Comparison of ENCODE assay signal across 1 cellular context in the genomic region with DNA sequence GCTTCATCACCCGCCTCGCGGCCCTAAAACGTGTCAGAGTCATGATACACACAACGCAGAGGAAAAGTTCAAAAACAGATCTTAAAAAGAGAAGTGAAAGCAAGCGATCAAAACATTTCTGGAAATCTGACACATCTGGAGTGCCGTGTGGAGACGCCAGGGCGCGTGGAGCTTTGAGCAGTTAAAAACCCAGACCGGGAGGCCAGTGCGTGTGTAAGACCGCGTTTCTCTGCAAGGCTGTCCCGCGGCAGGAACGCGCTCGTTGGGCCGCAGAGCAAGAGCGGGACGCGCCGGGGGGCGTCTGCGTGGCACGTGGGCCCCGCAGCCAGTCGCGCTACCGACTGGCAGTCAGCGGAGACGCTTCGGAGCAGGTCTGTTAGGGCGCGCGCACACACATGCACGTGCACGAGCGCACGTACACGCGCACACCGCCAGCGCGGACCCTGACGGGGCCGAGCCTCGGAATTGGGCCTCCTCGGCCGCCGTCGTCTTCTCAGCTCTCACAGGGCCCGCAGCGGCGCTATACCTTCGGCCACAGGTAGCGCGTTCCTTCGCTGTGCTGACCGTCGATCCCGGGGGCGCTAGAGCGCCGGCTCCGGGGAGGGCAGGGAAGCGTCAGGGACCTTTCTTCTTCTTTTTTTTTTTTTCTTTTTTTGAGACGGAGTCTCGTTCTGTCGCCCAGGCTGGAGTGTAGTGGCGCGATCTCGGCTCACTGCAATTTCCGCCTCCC.
A peak's percentile ranks its signal among the peaks of the same experiment; 100 is the strongest.
TF ChIP-seq lines count a peak whose summit lies in the region.

No MANE protein-coding gene starts in this region.

TF ChIP-seq in HepG2, 621 proteins besides CTCF, POLR2A, EP300 and RAD21 (continued from another document and continues in another):
- TF ChIP-seq ATF2 (CRISPR knock-in tag; IDR thresholded peaks at IDR 0.05) (peak; percentile 61; the same call in 1 of the 2 replicates), TRIM22 (IDR thresholded peaks at IDR 0.05) (no peak), ZNF780A (CRISPR knock-in tag; IDR thresholded peaks at IDR 0.05) (no peak), ZNF232 (CRISPR knock-in tag; IDR thresholded peaks at IDR 0.05; ENCODE audit: borderline replicate concordance) (peak; percentile 95), TOE1 (CRISPR knock-in tag; IDR thresholded peaks at IDR 0.05) (no peak), ZNF788 (CRISPR knock-in tag; IDR thresholded peaks at IDR 0.05; ENCODE audit: borderline replicate concordance) (peak; percentile 79; the same call in 1 of the 2 replicates), POGZ (CRISPR knock-in tag; IDR thresholded peaks at IDR 0.05) (peak; percentile 96), PREB (CRISPR knock-in tag; IDR thresholded peaks at IDR 0.05) (no peak), ZNF605 (CRISPR knock-in tag; IDR thresholded peaks at IDR 0.05) (peak; percentile 79), RORA (CRISPR knock-in tag; IDR thresholded peaks at IDR 0.05) (no peak), SALL1 (CRISPR knock-in tag; IDR thresholded peaks at IDR 0.05) (peak; percentile 91), ZNF598 (CRISPR knock-in tag; IDR thresholded peaks at IDR 0.05; ENCODE audit: borderline replicate concordance) (peak; percentile 85; the same call in 1 of the 2 replicates), ZNF136 (CRISPR knock-in tag; IDR thresholded peaks at IDR 0.05; ENCODE audit: low read depth) (no peak), HDAC1 (CRISPR knock-in tag; IDR thresholded peaks at IDR 0.05) (peak; percentile 81), ZNF234 (CRISPR knock-in tag; conservative IDR thresholded peaks at IDR 0.05) (no peak; the same call in 1 of the 2 replicates), AFF4 (CRISPR knock-in tag; IDR thresholded peaks at IDR 0.05) (no peak), GPN1 (CRISPR knock-in tag; IDR thresholded peaks at IDR 0.05; ENCODE audit: borderline replicate concordance) (peak; percentile 53; the same call in 1 of the 2 replicates), FOXP1 (IDR thresholded peaks at IDR 0.05) (no peak), FOXP1 (CRISPR knock-in tag; IDR thresholded peaks at IDR 0.05) (0 out of 2 replicates have a peak, but pooled peaks have one; percentile 12), ISL2 (CRISPR knock-in tag; IDR thresholded peaks at IDR 0.05) (peak; percentile 71), ZSCAN12 (CRISPR knock-in tag; IDR thresholded peaks at IDR 0.05) (peak; percentile 81; the same call in 1 of the 2 replicates), PAF1 (CRISPR knock-in tag; IDR thresholded peaks at IDR 0.05) (no peak), KLF6 (CRISPR knock-in tag; IDR thresholded peaks at IDR 0.05) (peak; percentile 72), NFYC (CRISPR knock-in tag; IDR thresholded peaks at IDR 0.05) (no peak; the same call in 1 of the 2 replicates), ETV6 (CRISPR knock-in tag; conservative IDR thresholded peaks at IDR 0.05) (peak; percentile 74; the same call in 1 of the 2 replicates), CBX1 (IDR thresholded peaks at IDR 0.05; ENCODE audit: low read depth) (peak; percentile 35), ATF7-NPFF (CRISPR knock-in tag; IDR thresholded peaks at IDR 0.05; ENCODE audit: low read depth) (peak; percentile 80; the same call in 1 of the 2 replicates), ZNF777 (CRISPR knock-in tag; IDR thresholded peaks at IDR 0.05) (peak; percentile 76), ZNF251 (CRISPR knock-in tag; IDR thresholded peaks at IDR 0.05) (no peak), MXI1 (IDR thresholded peaks at IDR 0.05; ENCODE audit: borderline replicate concordance, low read depth, low read length) (peak; percentile 56; the same call in 2 of the 3 replicates), SATB2 (CRISPR knock-in tag; IDR thresholded peaks at IDR 0.05) (peak; percentile 85), RAD51 (IDR thresholded peaks at IDR 0.05; ENCODE audit: borderline replicate concordance) (no peak), SNRNP70 (IDR thresholded peaks at IDR 0.05; ENCODE audit: low read depth, low read length) (no peak), HNF4G (IDR thresholded peaks at IDR 0.05; ENCODE audit: borderline replicate concordance, low read depth, low read length) (no peak), HNF4G (CRISPR knock-in tag; IDR thresholded peaks at IDR 0.05; ENCODE audit: borderline replicate concordance, low read depth) (peak; percentile 50; the same call in 1 of the 2 replicates), ZNF44 (CRISPR knock-in tag; IDR thresholded peaks at IDR 0.05) (peak; percentile 89; the same call in 1 of the 2 replicates), SMC3 (IDR thresholded peaks at IDR 0.05; ENCODE audit: low read length) (no peak), HIVEP1 (CRISPR knock-in tag; IDR thresholded peaks at IDR 0.05) (peak; percentile 77; the same call in 1 of the 2 replicates), HNRNPL (IDR thresholded peaks at IDR 0.05; ENCODE audit: low read depth, low read length) (no peak), ZNF784 (CRISPR knock-in tag; IDR thresholded peaks at IDR 0.05; ENCODE audit: borderline replicate concordance) (0 out of 2 replicates have a peak, but pooled peaks have one; percentile 81), ZNF644 (CRISPR knock-in tag; IDR thresholded peaks at IDR 0.05; ENCODE audit: low read depth) (no peak), FOXA1 (IDR thresholded peaks at IDR 0.05) (no peak), FOXA1 (CRISPR knock-in tag; IDR thresholded peaks at IDR 0.05) (peak; percentile 43; the same call in 1 of the 2 replicates), ZNF660 (CRISPR knock-in tag; IDR thresholded peaks at IDR 0.05; ENCODE audit: borderline replicate concordance, low read depth) (no peak)
- TF ChIP-seq, protein P1, sequence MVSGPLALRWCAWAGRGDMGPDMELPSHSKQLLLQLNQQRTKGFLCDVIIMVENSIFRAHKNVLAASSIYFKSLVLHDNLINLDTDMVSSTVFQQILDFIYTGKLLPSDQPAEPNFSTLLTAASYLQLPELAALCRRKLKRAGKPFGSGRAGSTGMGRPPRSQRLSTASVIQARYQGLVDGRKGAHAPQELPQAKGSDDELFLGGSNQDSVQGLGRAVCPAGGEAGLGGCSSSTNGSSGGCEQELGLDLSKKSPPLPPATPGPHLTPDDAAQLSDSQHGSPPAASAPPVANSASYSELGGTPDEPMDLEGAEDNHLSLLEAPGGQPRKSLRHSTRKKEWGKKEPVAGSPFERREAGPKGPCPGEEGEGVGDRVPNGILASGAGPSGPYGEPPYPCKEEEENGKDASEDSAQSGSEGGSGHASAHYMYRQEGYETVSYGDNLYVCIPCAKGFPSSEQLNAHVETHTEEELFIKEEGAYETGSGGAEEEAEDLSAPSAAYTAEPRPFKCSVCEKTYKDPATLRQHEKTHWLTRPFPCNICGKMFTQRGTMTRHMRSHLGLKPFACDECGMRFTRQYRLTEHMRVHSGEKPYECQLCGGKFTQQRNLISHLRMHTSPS (CRISPR knock-in tag; IDR thresholded peaks at IDR 0.05; ENCODE audit: low read depth): no peak
- TF ChIP-seq, protein P2, sequence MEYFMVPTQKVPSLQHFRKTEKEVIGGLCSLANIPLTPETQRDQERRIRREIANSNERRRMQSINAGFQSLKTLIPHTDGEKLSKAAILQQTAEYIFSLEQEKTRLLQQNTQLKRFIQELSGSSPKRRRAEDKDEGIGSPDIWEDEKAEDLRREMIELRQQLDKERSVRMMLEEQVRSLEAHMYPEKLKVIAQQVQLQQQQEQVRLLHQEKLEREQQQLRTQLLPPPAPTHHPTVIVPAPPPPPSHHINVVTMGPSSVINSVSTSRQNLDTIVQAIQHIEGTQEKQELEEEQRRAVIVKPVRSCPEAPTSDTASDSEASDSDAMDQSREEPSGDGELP (IDR thresholded peaks at IDR 0.05; ENCODE audit: borderline replicate concordance, low read depth): peak; percentile 19; the same call in 1 of the 2 replicates
- TF ChIP-seq, protein P3, sequence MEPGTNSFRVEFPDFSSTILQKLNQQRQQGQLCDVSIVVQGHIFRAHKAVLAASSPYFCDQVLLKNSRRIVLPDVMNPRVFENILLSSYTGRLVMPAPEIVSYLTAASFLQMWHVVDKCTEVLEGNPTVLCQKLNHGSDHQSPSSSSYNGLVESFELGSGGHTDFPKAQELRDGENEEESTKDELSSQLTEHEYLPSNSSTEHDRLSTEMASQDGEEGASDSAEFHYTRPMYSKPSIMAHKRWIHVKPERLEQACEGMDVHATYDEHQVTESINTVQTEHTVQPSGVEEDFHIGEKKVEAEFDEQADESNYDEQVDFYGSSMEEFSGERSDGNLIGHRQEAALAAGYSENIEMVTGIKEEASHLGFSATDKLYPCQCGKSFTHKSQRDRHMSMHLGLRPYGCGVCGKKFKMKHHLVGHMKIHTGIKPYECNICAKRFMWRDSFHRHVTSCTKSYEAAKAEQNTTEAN (CRISPR knock-in tag; conservative IDR thresholded peaks at IDR 0.05): peak; percentile 91
- TF ChIP-seq, protein P4, sequence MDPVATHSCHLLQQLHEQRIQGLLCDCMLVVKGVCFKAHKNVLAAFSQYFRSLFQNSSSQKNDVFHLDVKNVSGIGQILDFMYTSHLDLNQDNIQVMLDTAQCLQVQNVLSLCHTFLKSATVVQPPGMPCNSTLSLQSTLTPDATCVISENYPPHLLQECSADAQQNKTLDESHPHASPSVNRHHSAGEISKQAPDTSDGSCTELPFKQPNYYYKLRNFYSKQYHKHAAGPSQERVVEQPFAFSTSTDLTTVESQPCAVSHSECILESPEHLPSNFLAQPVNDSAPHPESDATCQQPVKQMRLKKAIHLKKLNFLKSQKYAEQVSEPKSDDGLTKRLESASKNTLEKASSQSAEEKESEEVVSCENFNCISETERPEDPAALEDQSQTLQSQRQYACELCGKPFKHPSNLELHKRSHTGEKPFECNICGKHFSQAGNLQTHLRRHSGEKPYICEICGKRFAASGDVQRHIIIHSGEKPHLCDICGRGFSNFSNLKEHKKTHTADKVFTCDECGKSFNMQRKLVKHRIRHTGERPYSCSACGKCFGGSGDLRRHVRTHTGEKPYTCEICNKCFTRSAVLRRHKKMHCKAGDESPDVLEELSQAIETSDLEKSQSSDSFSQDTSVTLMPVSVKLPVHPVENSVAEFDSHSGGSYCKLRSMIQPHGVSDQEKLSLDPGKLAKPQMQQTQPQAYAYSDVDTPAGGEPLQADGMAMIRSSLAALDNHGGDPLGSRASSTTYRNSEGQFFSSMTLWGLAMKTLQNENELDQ (CRISPR knock-in tag; IDR thresholded peaks at IDR 0.05; ENCODE audit: borderline replicate concordance): no peak
- TF ChIP-seq, protein P5, sequence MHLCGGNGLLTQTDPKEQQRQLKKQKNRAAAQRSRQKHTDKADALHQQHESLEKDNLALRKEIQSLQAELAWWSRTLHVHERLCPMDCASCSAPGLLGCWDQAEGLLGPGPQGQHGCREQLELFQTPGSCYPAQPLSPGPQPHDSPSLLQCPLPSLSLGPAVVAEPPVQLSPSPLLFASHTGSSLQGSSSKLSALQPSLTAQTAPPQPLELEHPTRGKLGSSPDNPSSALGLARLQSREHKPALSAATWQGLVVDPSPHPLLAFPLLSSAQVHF (CRISPR knock-in tag; IDR thresholded peaks at IDR 0.05): peak; percentile 73; the same call in 1 of the 2 replicates
